ENCODE assay signal across 10 cellular contexts in genomic region chr13:75226755-75227435, GRCh38.
DNase-seq lines count a peak whose midpoint lies in the region; ATAC-seq, FAIRE-seq and TF ChIP-seq lines count a peak whose summit lies in the region.
"Had no signal": no experiment of that assay in that cellular context is flagged by ENCODE, and none has a peak within 500 bp of the region (broad histone marks: within the 10 kb centered on the region; RNA-seq: fewer than 3 reads in every experiment).

No MANE protein-coding gene starts in this region.

- peak overlapping the region; percentile 68 for H3K4me2 ChIP-seq in astrocyte (ENCODE audit: low read length)

- no peak for TF ChIP-seq CTCF in AG10803 (conservative IDR thresholded peaks at IDR 0.05; ENCODE audit: low read length)
- TF ChIP-seq CTCF in astrocyte (IDR thresholded peaks at IDR 0.05; ENCODE audit: insufficient read depth, low read depth, low read length): no peak
- TF ChIP-seq CTCF in lower lobe of right lung (IDR thresholded peaks at IDR 0.05): no peak
- TF ChIP-seq CTCF in glutamatergic neuron (IDR thresholded peaks at IDR 0.05; ENCODE audit: partially characterized antibody, unreplicated experiment): no peak

- no peaks in the 10 kb centered on the region for H3K79me2 ChIP-seq in astrocyte (ENCODE audit: insufficient read depth, low read length)

- H3K27me3 ChIP-seq in astrocyte (ENCODE audit: insufficient read depth, low read length): no peaks in the 10 kb centered on the region
- H3K27me3 ChIP-seq in lower lobe of right lung (ENCODE audit: low read depth): no peaks in the 10 kb centered on the region
- H3K27me3 ChIP-seq: Peyer's patch had no signal

- DNase-seq in AG10803 (ENCODE audit: low read depth) (peak; percentile 96), astrocyte (ENCODE audit: low read depth) (peak; percentile 99), lower lobe of right lung (no peak), NCI-H1417 (lab: John Stamatoyannopoulos, UW) (no peak), glutamatergic neuron (no peak), superior temporal gyrus (ENCODE audit: extremely low spot score) (no peak)
- peak; percentile 77 for DNase-seq in Jurkat, Clone E6-1 (ENCODE audit: low read depth, low spot score)
- DNase-seq: Peyer's patch had no signal

- peak overlapping the region; percentile 46 for H2AFZ ChIP-seq in astrocyte (ENCODE audit: low read depth, low read length)

- no peaks in the 10 kb centered on the region for H4K20me1 ChIP-seq in astrocyte (ENCODE audit: insufficient read depth, low read length)

- no peaks in the 10 kb centered on the region for H3K27me3 Mint-ChIP-seq in astrocyte (ENCODE audit: low read depth, unreplicated experiment)
- no peaks in the 10 kb centered on the region for H3K27me3 Mint-ChIP-seq in glutamatergic neuron (ENCODE audit: unreplicated experiment)
- H3K27me3 Mint-ChIP-seq: central memory CD8-positive, alpha-beta T cell had no signal

- H3K27ac Mint-ChIP-seq in astrocyte (ENCODE audit: unreplicated experiment) (peak overlapping the region; percentile 100), glutamatergic neuron (ENCODE audit: unreplicated experiment) (no peak overlapping the region)

- ATAC-seq in lower lobe of right lung (peak; percentile 69 to 75), GM19328 (IDR thresholded peaks at IDR 0.05; ENCODE audit: unreplicated experiment) (no peak)

- H3K27ac ChIP-seq in astrocyte (ENCODE audit: low read depth, low read length): peak overlapping the region; percentile 67
- no peak overlapping the region for H3K27ac ChIP-seq in lower lobe of right lung
- H3K27ac ChIP-seq: Peyer's patch had no signal

- no peaks in the 10 kb centered on the region for H3K36me3 Mint-ChIP-seq in astrocyte (ENCODE audit: low read depth, unreplicated experiment)
- peaks cover under 1% of the 10 kb centered on the region for H3K36me3 Mint-ChIP-seq in glutamatergic neuron (ENCODE audit: unreplicated experiment)

- H3K4me3 Mint-ChIP-seq in astrocyte (ENCODE audit: unreplicated experiment): no peak overlapping the region
- no peak overlapping the region for H3K4me3 Mint-ChIP-seq in glutamatergic neuron (ENCODE audit: unreplicated experiment)
- H3K4me3 Mint-ChIP-seq: central memory CD8-positive, alpha-beta T cell had no signal

- H3K4me1 Mint-ChIP-seq in astrocyte (ENCODE audit: low read depth, unreplicated experiment): peaks cover 27% of the 10 kb centered on the region
- H3K4me1 Mint-ChIP-seq in glutamatergic neuron (ENCODE audit: low read depth, unreplicated experiment): peaks cover 13% of the 10 kb centered on the region
- H3K4me1 Mint-ChIP-seq: central memory CD8-positive, alpha-beta T cell had no signal

- H3K4me3 ChIP-seq in AG10803 (ENCODE audit: low read length) (no peak overlapping the region), astrocyte (ENCODE audit: insufficient read depth, low read depth, low read length) (no peak overlapping the region), lower lobe of right lung (no peak overlapping the region)
- H3K4me3 ChIP-seq in Jurkat, Clone E6-1 (ENCODE audit: low read length): no peak overlapping the region
- H3K4me3 ChIP-seq: Peyer's patch had no signal

- no peaks in the 10 kb centered on the region for H3K9me3 Mint-ChIP-seq in astrocyte (ENCODE audit: unreplicated experiment)
- H3K9me3 Mint-ChIP-seq in glutamatergic neuron (ENCODE audit: unreplicated experiment): peaks cover 4% of the 10 kb centered on the region
- H3K9me3 Mint-ChIP-seq: central memory CD8-positive, alpha-beta T cell had no signal

- H3K36me3 ChIP-seq in astrocyte (ENCODE audit: insufficient read depth, low read length) (no peaks in the 10 kb centered on the region), lower lobe of right lung (no peaks in the 10 kb centered on the region)
- H3K36me3 ChIP-seq: Peyer's patch had no signal

- peaks cover 13% of the 10 kb centered on the region for H3K4me1 ChIP-seq in astrocyte (ENCODE audit: insufficient read depth, low read length)
- no peaks in the 10 kb centered on the region for H3K4me1 ChIP-seq in lower lobe of right lung
- H3K4me1 ChIP-seq: Peyer's patch had no signal

- intact Hi-C loops in lower lobe of right lung (cut with DNase I): no loop called here

- H3K9ac ChIP-seq in astrocyte (ENCODE audit: low read length): peak overlapping the region; percentile 48

- peaks cover 4% of the 10 kb centered on the region for H3K9me3 ChIP-seq in astrocyte (ENCODE audit: insufficient read depth, low read depth, low read length)
- H3K9me3 ChIP-seq in lower lobe of right lung: peaks cover 4% of the 10 kb centered on the region
- H3K9me3 ChIP-seq: Peyer's patch had no signal

- peak; percentile 97 for FAIRE-seq in astrocyte (lab: Jason Lieb, UNC)

Comparison
In these comparisons a context has a peak if more than half of its experiments do, and no peak if none do; other contexts are left out.
1. DNase-seq: peak in AG10803 (single experiment), Jurkat, Clone E6-1 (single experiment) and astrocyte (single experiment); none in lower lobe of right lung (single experiment), NCI-H1417 (0 of 3), glutamatergic neuron (single experiment) and superior temporal gyrus (single experiment).